ENCODE assay signal across 8 cellular contexts in the genomic region with DNA sequence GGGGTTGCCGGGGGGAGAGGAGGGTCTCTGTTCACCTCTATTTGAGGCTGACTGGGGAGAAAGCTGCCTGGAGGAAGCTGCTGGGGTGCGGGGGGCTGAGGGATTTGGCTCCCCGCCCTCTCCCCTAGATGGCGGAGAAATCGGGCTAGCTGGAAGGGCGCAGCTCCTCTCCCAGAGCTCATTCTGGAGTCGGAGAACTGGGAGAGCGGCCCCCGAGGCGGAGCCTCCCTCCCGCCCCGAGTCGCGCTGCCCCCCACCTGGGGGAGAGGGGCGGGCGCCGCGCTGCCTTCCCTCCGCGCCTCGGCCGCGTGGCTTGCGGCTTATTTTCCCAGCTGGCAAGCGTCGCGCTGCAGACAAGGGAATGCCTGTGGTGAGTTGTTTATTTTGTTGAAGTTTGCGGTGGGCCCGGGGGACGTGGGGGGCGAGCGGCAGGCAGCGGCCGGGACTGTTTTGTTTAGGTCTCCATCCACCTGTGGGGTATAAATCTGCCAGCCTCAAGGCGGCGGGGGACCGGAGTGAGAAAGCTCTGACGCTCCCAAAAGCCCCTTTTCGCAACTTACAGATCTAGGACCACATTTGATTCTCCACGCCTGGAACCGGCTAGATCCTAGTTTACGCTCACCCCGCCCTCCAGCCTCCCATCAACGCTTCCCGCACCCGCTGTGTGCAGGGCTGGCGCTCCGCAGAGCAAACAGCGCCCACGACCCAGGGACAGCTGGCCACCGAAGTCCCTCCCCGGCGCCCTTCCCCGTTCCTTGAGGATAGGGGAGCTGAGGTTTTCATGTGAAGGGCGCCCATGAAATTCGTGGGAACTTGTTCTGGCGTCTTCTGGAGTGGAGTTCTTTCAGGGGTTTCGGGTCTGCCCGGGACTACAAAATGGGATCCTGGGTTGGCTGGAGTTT. TPM values are rescaled to one million over a fixed set of nuclear protein-coding genes. Genes with fewer than 3 reads are reported as not detected.
A peak's percentile ranks its signal among the peaks of the same experiment; 100 is the strongest.
DNase-seq lines count a peak whose midpoint lies in the region; ATAC-seq and TF ChIP-seq lines count a peak whose summit lies in the region.

No MANE protein-coding gene starts in this region.

- H3K4me3 ChIP-seq in fibroblast of mammary gland (ENCODE audit: control insufficient read depth, low read depth, low read length), result peak overlapping the region; percentile 93
- H3K4me3 ChIP-seq in upper lobe of right lung, result peak overlapping the region; percentile 70

- H3K4me1 ChIP-seq in ES-I3 (ENCODE audit: insufficient read depth, low read length) (peaks cover 15% of the 10 kb centered on the region), upper lobe of right lung (peaks cover 19% of the 10 kb centered on the region)

- no peaks in the 10 kb centered on the region for H3K9me3 Mint-ChIP-seq in naive thymus-derived CD8-positive, alpha-beta T cell

- no peaks in the 10 kb centered on the region for H3K36me3 ChIP-seq in ES-I3 (ENCODE audit: insufficient read depth, low read length)
- H3K36me3 ChIP-seq in upper lobe of right lung, result no peaks in the 10 kb centered on the region

- peak overlapping the region; percentile 89 to 97 (median 93) for H3K4me3 Mint-ChIP-seq in naive thymus-derived CD8-positive, alpha-beta T cell

- ATAC-seq in naive thymus-derived CD8-positive, alpha-beta T cell, result no peak
- no peak for ATAC-seq in upper lobe of right lung

- H3K27me3 ChIP-seq in upper lobe of right lung, result no peaks in the 10 kb centered on the region

- peak overlapping the region; percentile 52 for H3K27ac ChIP-seq in upper lobe of right lung

- POLR2A ChIA-PET in naive thymus-derived CD8-positive, alpha-beta T cell (lab: Charles Lee), result no interaction called here

- no peaks in the 10 kb centered on the region for H3K36me3 Mint-ChIP-seq in naive thymus-derived CD8-positive, alpha-beta T cell

- H3K9me3 ChIP-seq in ES-I3 (ENCODE audit: control insufficient read depth, insufficient read depth, low read length) (no peaks in the 10 kb centered on the region), upper lobe of right lung (no peaks in the 10 kb centered on the region)

- peak overlapping the region; percentile 93 for H3K9ac ChIP-seq in ES-I3 (ENCODE audit: low read depth, low read length)

- H3K27ac Mint-ChIP-seq in naive thymus-derived CD8-positive, alpha-beta T cell, result peak overlapping the region in 7 of 10 donors; percentile 34 to 89 (median 76)

- peaks cover 33 to 58% (median 42%) of the 10 kb centered on the region in 4 donors for H3K4me1 Mint-ChIP-seq in naive thymus-derived CD8-positive, alpha-beta T cell

- intact Hi-C loops in upper lobe of right lung (cut with DNase I), result no loop called here

- peaks cover 5 to 38% (median 18%) of the 10 kb centered on the region in 5 donors for H3K27me3 Mint-ChIP-seq in naive thymus-derived CD8-positive, alpha-beta T cell

- TF ChIP-seq CTCF in fibroblast of mammary gland (conservative IDR thresholded peaks at IDR 0.05; ENCODE audit: control insufficient read depth, insufficient read depth, low read depth, low read length), result no peak
- TF ChIP-seq CTCF in upper lobe of right lung (IDR thresholded peaks at IDR 0.05), result no peak

- DNase-seq in NCI-H1092 (lab: John Stamatoyannopoulos, UW) (peak; percentile 54), fibroblast of mammary gland (ENCODE audit: low read depth) (peak; percentile 66), upper lobe of right lung (peak; percentile 72), KG1 (lab: John Stamatoyannopoulos, UW) (no peak), activated gamma-delta T cell treated with Interleukin-2 at 50 U/mL for 16 hours (no peak)
- DNase-seq in activated CD8-positive, alpha-beta memory T cell treated with anti-CD3 and anti-CD28 coated beads for 24 hours, result peak; percentile 69
- peak in 7 of 10 donors; percentile 25 to 57 (median 30) for DNase-seq in naive thymus-derived CD8-positive, alpha-beta T cell

RNA-seq across cellular contexts. Expression of a gene that starts 4.0 kb away (rescaled TPM):
- 10 to 100 TPM; 23.0 to 25.0 TPM for total RNA-seq in naive thymus-derived CD8-positive, alpha-beta T cell
- 1 to 10 TPM; 2.0 to 4.2 (median 3.6) TPM for polyA plus RNA-seq in naive thymus-derived CD8-positive, alpha-beta T cell
- 16.8 TPM for total RNA-seq in upper lobe of right lung

Comparison
In these comparisons a context has a peak if more than half of its experiments do, and no peak if none do; other contexts are left out.
1. DNase-seq: peak in NCI-H1092 (single experiment), activated CD8-positive, alpha-beta memory T cell treated with anti-CD3 and anti-CD28 coated beads for 24 hours (single experiment), fibroblast of mammary gland (single experiment), naive thymus-derived CD8-positive, alpha-beta T cell (7 of 10) and upper lobe of right lung (single experiment); none in KG1 (single experiment) and activated gamma-delta T cell treated with Interleukin-2 at 50 U/mL for 16 hours (single experiment).